ENCODE assay signal across 18 cellular contexts in genomic region chr16:4874686-4875085, GRCh38.
"Had no signal": no experiment of that assay in that cellular context is flagged by ENCODE, and none has a peak within 500 bp of the region (broad histone marks: within the 10 kb centered on the region; RNA-seq: fewer than 3 reads in every experiment).

No MANE protein-coding gene starts in this region.

- H3K4me1 Mint-ChIP-seq: activated CD4-positive, alpha-beta T cell treated with anti-CD3 and anti-CD28 coated beads, Interleukin-2, amount 10 ng/mL, durations not matched to agents 24 days and 14 days; neural crest cell; WTC11 had no signal

- H3K9me3 ChIP-seq: esophagus squamous epithelium, thyroid gland had no signal

- H3K4me1 ChIP-seq: parathyroid adenoma had no signal

- H3K4me3 Mint-ChIP-seq: activated CD4-positive, alpha-beta T cell treated with anti-CD3 and anti-CD28 coated beads, Interleukin-2, amount 10 ng/mL, durations not matched to agents 24 days and 14 days; activated naive CD8-positive, alpha-beta T cell; neural crest cell; T-helper 1 cell treated with Interleukin-12 subunit alpha and Interleukin-12 subunit beta and Interleukin-4 antibody, amounts not matched to agents 30 μg/mL and 1 μg/mL, for 36 hours; WTC11 had no signal

- ATAC-seq: left colon, WTC11 had no signal

- H3K27me3 ChIP-seq: brain microvascular endothelial cell, dorsolateral prefrontal cortex, esophagus squamous epithelium, thyroid gland had no signal

- FAIRE-seq: endometrium had no signal

- H3K27ac ChIP-seq: brain microvascular endothelial cell, esophagus squamous epithelium, parathyroid adenoma, thyroid gland had no signal

- H3K79me2 ChIP-seq: parathyroid adenoma had no signal

- DNase-seq: activated CD4-positive, alpha-beta T cell treated with anti-CD3 and anti-CD28 coated beads, Interleukin-2, amount 10 ng/mL, durations not matched to agents 24 days and 14 days; activated CD8-positive, alpha-beta memory T cell treated with anti-CD3 and anti-CD28 coated beads for 24 hours; activated effector memory CD4-positive, alpha-beta T cell treated with Interleukin-2 at 50 U/mL for 16 hours; amygdala; brain microvascular endothelial cell; dorsolateral prefrontal cortex; esophagus squamous epithelium; foreskin fibroblast; left colon; retina; stimulated activated CD4-positive, alpha-beta T cell treated with anti-CD3 and anti-CD28 coated beads, Interleukin-4, amount 100 ng/mL, for 24 hours; thyroid gland had no signal

- H3K9ac ChIP-seq: parathyroid adenoma had no signal

- H3K9me3 Mint-ChIP-seq: activated CD4-positive, alpha-beta T cell treated with anti-CD3 and anti-CD28 coated beads, Interleukin-2, amount 10 ng/mL, durations not matched to agents 24 days and 14 days; neural crest cell; T-helper 1 cell treated with Interleukin-12 subunit alpha and Interleukin-12 subunit beta and Interleukin-4 antibody, amounts not matched to agents 30 μg/mL and 1 μg/mL, for 36 hours; WTC11 had no signal

- H3K4me3 ChIP-seq: dorsolateral prefrontal cortex, esophagus squamous epithelium, thyroid gland had no signal

- H3K27ac Mint-ChIP-seq: activated CD4-positive, alpha-beta T cell treated with anti-CD3 and anti-CD28 coated beads, Interleukin-2, amount 10 ng/mL, durations not matched to agents 24 days and 14 days; activated naive CD8-positive, alpha-beta T cell; T-helper 1 cell treated with Interleukin-12 subunit alpha and Interleukin-12 subunit beta and Interleukin-4 antibody, amounts not matched to agents 30 μg/mL and 1 μg/mL, for 36 hours; WTC11 had no signal

- H3K27me3 Mint-ChIP-seq: activated CD4-positive, alpha-beta T cell treated with anti-CD3 and anti-CD28 coated beads, Interleukin-2, amount 10 ng/mL, durations not matched to agents 24 days and 14 days; activated naive CD8-positive, alpha-beta T cell had no signal

- H2AFZ ChIP-seq: parathyroid adenoma had no signal
